20 cellular contexts compared by ENCODE assay signal in genomic region chr3:49609815-49610214, GRCh38. TPM values are rescaled to one million over a fixed set of nuclear protein-coding genes. Genes with fewer than 3 reads are reported as not detected.
DNase-seq lines count a peak whose midpoint lies in the region; ATAC-seq and TF ChIP-seq lines count a peak whose summit lies in the region.
"Had no signal": no experiment of that assay in that cellular context is flagged by ENCODE, and none has a peak within 500 bp of the region (broad histone marks: within the 10 kb centered on the region; RNA-seq: fewer than 3 reads in every experiment).

No MANE protein-coding gene starts in this region.

- no peaks in the 10 kb centered on the region for H3K9me3 ChIP-seq in hepatocyte (ENCODE audit: low read depth)

- 86% methylated on average over 6 of the region's 6 CpGs for WGBS in hepatocyte (ENCODE audit: low lambda C conversion rate, missing lambda C conversion rate)

- no peaks in the 10 kb centered on the region for H4K20me1 ChIP-seq in hepatocyte (ENCODE audit: insufficient read depth, poor library complexity, severe bottlenecking)

- no peak overlapping the region for H3K4me3 ChIP-seq in hepatocyte

- H2AFZ ChIP-seq in hepatocyte = no peak overlapping the region

- intact Hi-C loops in head of caudate nucleus (cut with DNase I) = no loop called here
- intact Hi-C loops in left colon (cut with DNase I, micrococcal nuclease) = no loop called here

- peak; percentile 21 for DNase-seq in AG20443 (ENCODE audit: low spot score)
- peak; percentile 35 for DNase-seq in NCI-H2029 treated with DMSO at 0.1 percent for 48 hours (lab: John Stamatoyannopoulos, UW)
- peak in 31 of 42 donors; percentile 13 to 75 (median 37) for DNase-seq in head of caudate nucleus
- DNase-seq in pons (ENCODE audit: low spot score) = peak; percentile 28
- DNase-seq in glomerular visceral epithelial cell (ENCODE audit: extremely low spot score) = no peak
- no peak for DNase-seq in left colon
- DNase-seq in activated effector memory CD4-positive, alpha-beta T cell treated with anti-CD3 and anti-CD28 coated beads, Interleukin-2, amount 50 U/mL, for 16 hours = no peak
- DNase-seq in hepatocyte (ENCODE audit: low spot score) = no peak
- DNase-seq: activated naive CD4-positive, alpha-beta T cell treated with anti-CD3 and anti-CD28 coated beads, Interleukin-2, amount 50 U/mL, for 16 hours; activated T-cell treated with anti-CD3 and anti-CD28 coated beads, Interleukin-2, amount 50 U/mL, for 72 hours; aorta; CD4-positive, alpha-beta T cell; glutamatergic neuron; NCI-H1930; NCI-H526; retina; stimulated activated CD4-positive, alpha-beta T cell treated with anti-CD3 and anti-CD28 coated beads, Interleukin-12 subunit alpha, Interleukin-12 subunit beta, amount 100 ng/mL, for 4 hours; SW 1271 had no signal

- H3K27me3 ChIP-seq in hepatocyte = no peaks in the 10 kb centered on the region

- no peak overlapping the region for H3K27ac ChIP-seq in hepatocyte
- H3K27ac ChIP-seq: KMS-11 had no signal

- H3K36me3 ChIP-seq in hepatocyte (replicated peaks; ENCODE audit: insufficient read depth, low read depth) = no peaks in the 10 kb centered on the region

- TF ChIP-seq CTCF in hepatocyte (IDR thresholded peaks at IDR 0.05; ENCODE audit: poor library complexity) = no peak

- H3K4me1 ChIP-seq in hepatocyte (ENCODE audit: insufficient read depth) = no peaks in the 10 kb centered on the region

- H3K4me2 ChIP-seq in hepatocyte = no peak overlapping the region
- H3K4me2 ChIP-seq: KMS-11 had no signal

- H3K79me2 ChIP-seq in hepatocyte = no peaks in the 10 kb centered on the region

- no peak for ATAC-seq in left colon
- ATAC-seq: activated T-cell treated with anti-CD3 and anti-CD28 coated beads, Interleukin-2, amount 50 U/mL, for 72 hours had no signal

- H3K9me2 ChIP-seq in hepatocyte (replicated peaks; ENCODE audit: insufficient read depth) = no peaks in the 10 kb centered on the region

RNA-seq across cellular contexts. Expression of gene BSN, which starts 55.5 kb away (rescaled TPM):
- total RNA-seq in left colon (under 1 TPM; 0.24 to 0.25 TPM), hepatocyte (0.16 and 0.37 TPM in 2 replicates)
- 0.44 and 0.66 TPM in 2 replicates for polyA plus RNA-seq in hepatocyte
- polyA plus RNA-seq: AG04450 had no signal

Comparison
In these comparisons a context has a peak if more than half of its experiments do, and no peak if none do; other contexts are left out.
1. DNase-seq: peak in AG20443 (single experiment), NCI-H2029 treated with DMSO at 0.1 percent for 48 hours (single experiment), head of caudate nucleus (31 of 42) and pons (single experiment); none in glomerular visceral epithelial cell (single experiment), left colon (0 of 2), activated effector memory CD4-positive, alpha-beta T cell treated with anti-CD3 and anti-CD28 coated beads, Interleukin-2, amount 50 U/mL, for 16 hours (single experiment) and hepatocyte (single experiment).